ENCODE assay signal across 24 cellular contexts in genomic region chr2:88028931-88029330, GRCh38. TPM values are rescaled to one million over a fixed set of nuclear protein-coding genes. Genes with fewer than 3 reads are reported as not detected.
A peak's percentile ranks its signal among the peaks of the same experiment; 100 is the strongest.
DNase-seq lines count a peak whose midpoint lies in the region; ATAC-seq and TF ChIP-seq lines count a peak whose summit lies in the region.
"Had no signal": no experiment of that assay in that cellular context is flagged by ENCODE, and none has a peak within 500 bp of the region (broad histone marks: within the 10 kb centered on the region; RNA-seq: fewer than 3 reads in every experiment).

No MANE protein-coding gene starts in this region.

- no peaks in the 10 kb centered on the region for H3K9me3 Mint-ChIP-seq in activated naive CD4-positive, alpha-beta T cell treated with anti-CD3 and anti-CD28 coated beads, Interleukin-2, amount 50 U/mL, for 72 hours
- H3K9me3 Mint-ChIP-seq in CD4-positive, CD25-positive, alpha-beta regulatory T cell = no peaks in the 10 kb centered on the region
- no peaks in the 10 kb centered on the region for H3K9me3 Mint-ChIP-seq in activated naive CD8-positive, alpha-beta T cell treated with anti-CD3 and anti-CD28 coated beads, Interleukin-2, amount 50 U/mL, for 24 hours
- no peaks in the 10 kb centered on the region for H3K9me3 Mint-ChIP-seq in stimulated activated memory B cell treated with anti-CD40 and anti-IgM and Interleukin-4, amounts not matched to agents 10 μg/mL and 1 μg/mL and 100 μg/mL, for 72 hours
- H3K9me3 Mint-ChIP-seq: CD8-positive, alpha-beta T cell had no signal

- H3K4me1 Mint-ChIP-seq in CD4-positive, CD25-positive, alpha-beta regulatory T cell = peaks cover 11 to 19% (median 15%) of the 10 kb centered on the region in 4 donors
- peaks cover 23% of the 10 kb centered on the region for H3K4me1 Mint-ChIP-seq in activated naive CD8-positive, alpha-beta T cell treated with anti-CD3 and anti-CD28 coated beads, Interleukin-2, amount 50 U/mL, for 24 hours
- peaks cover 22% of the 10 kb centered on the region for H3K4me1 Mint-ChIP-seq in stimulated activated memory B cell treated with anti-CD40 and anti-IgM and Interleukin-4, amounts not matched to agents 10 μg/mL and 1 μg/mL and 100 μg/mL, for 72 hours

- H3K36me3 ChIP-seq in CD4-positive, CD25-positive, alpha-beta regulatory T cell (ENCODE audit: control insufficient read depth, insufficient read depth, low read length) = peaks cover 49% of the 10 kb centered on the region
- H3K36me3 ChIP-seq: BE2C had no signal

- H3K27me3 ChIP-seq in CD4-positive, CD25-positive, alpha-beta regulatory T cell (ENCODE audit: control insufficient read depth, insufficient read depth, low read length) = no peaks in the 10 kb centered on the region
- H3K27me3 ChIP-seq: BE2C; BLaER1 treated with 17β-estradiol and CSF1 and Interleukin-3, amounts not matched to agents 10 nM and 100 nM had no signal

- H3K9me3 ChIP-seq in CD4-positive, CD25-positive, alpha-beta regulatory T cell (ENCODE audit: control insufficient read depth in 2 of 2, low read length in 2 of 2) = no peaks in the 10 kb centered on the region
- H3K9me3 ChIP-seq: A549; BE2C; BLaER1 treated with 17β-estradiol and CSF1 and Interleukin-3, amounts not matched to agents 10 nM and 100 nM had no signal

- H3K4me1 ChIP-seq in CD4-positive, CD25-positive, alpha-beta regulatory T cell (ENCODE audit: control insufficient read depth, insufficient read depth, low read length, poor library complexity, severe bottlenecking) = no peaks in the 10 kb centered on the region
- H3K4me1 ChIP-seq: A549, BE2C had no signal

- no peak for DNase-seq in activated naive CD4-positive, alpha-beta T cell treated with anti-CD3 and anti-CD28 coated beads, Interleukin-2, amount 50 U/mL, for 72 hours (ENCODE audit: low spot score in 2 of 2)
- DNase-seq in activated naive CD4-positive, alpha-beta T cell treated with anti-CD3 and anti-CD28 coated beads, Interleukin-2, amount 50 U/mL, for 16 hours = no peak
- no peak for DNase-seq in CD4-positive, CD25-positive, alpha-beta regulatory T cell
- DNase-seq in activated naive CD8-positive, alpha-beta T cell treated with anti-CD3 and anti-CD28 coated beads, Interleukin-2, amount 50 U/mL, for 24 hours = no peak
- DNase-seq in NOMO-1 treated with DMSO at 0.1 percent for 48 hours (lab: John Stamatoyannopoulos, UW; ENCODE audit: unreplicated experiment) (no peak), GM20000 (ENCODE audit: low spot score) (no peak)
- DNase-seq: 8988T; ACHN; AML-193; BE2C; CD8-positive, alpha-beta T cell; DMS 273 treated with DMSO at 0.1 percent for 48 hours; DMS79; EL; GDM1; GM23248; H7; HCEC 1CT had no signal

- no peak for ATAC-seq in activated naive CD4-positive, alpha-beta T cell treated with anti-CD3 and anti-CD28 coated beads, Interleukin-2, amount 50 U/mL, for 72 hours
- no peak for ATAC-seq in CD4-positive, CD25-positive, alpha-beta regulatory T cell (ENCODE audit: low read depth in 2 of 2)
- ATAC-seq in activated naive CD8-positive, alpha-beta T cell treated with anti-CD3 and anti-CD28 coated beads, Interleukin-2, amount 50 U/mL, for 24 hours = no peak
- ATAC-seq in stimulated activated memory B cell treated with anti-CD40 and anti-IgM and Interleukin-4, amounts not matched to agents 10 μg/mL and 1 μg/mL and 100 μg/mL, for 72 hours = peak; percentile 74
- no peak for ATAC-seq in GM19328 (IDR thresholded peaks at IDR 0.05; ENCODE audit: unreplicated experiment)
- ATAC-seq: A549; CD8-positive, alpha-beta T cell; GM12878 had no signal

- H3K4me3 Mint-ChIP-seq in CD4-positive, CD25-positive, alpha-beta regulatory T cell = no peak overlapping the region
- no peak overlapping the region for H3K4me3 Mint-ChIP-seq in activated naive CD8-positive, alpha-beta T cell treated with anti-CD3 and anti-CD28 coated beads, Interleukin-2, amount 50 U/mL, for 24 hours
- no peak overlapping the region for H3K4me3 Mint-ChIP-seq in stimulated activated memory B cell treated with anti-CD40 and anti-IgM and Interleukin-4, amounts not matched to agents 10 μg/mL and 1 μg/mL and 100 μg/mL, for 72 hours
- H3K4me3 Mint-ChIP-seq: CD8-positive, alpha-beta T cell had no signal

- no peak overlapping the region for H3K4me3 ChIP-seq in CD4-positive, CD25-positive, alpha-beta regulatory T cell (ENCODE audit: low read depth, low read length)
- H3K4me3 ChIP-seq: A549, GM12878, GM23248 had no signal

- no peaks in the 10 kb centered on the region for H3K27me3 Mint-ChIP-seq in CD4-positive, CD25-positive, alpha-beta regulatory T cell
- no peaks in the 10 kb centered on the region for H3K27me3 Mint-ChIP-seq in activated naive CD8-positive, alpha-beta T cell treated with anti-CD3 and anti-CD28 coated beads, Interleukin-2, amount 50 U/mL, for 24 hours
- no peaks in the 10 kb centered on the region for H3K27me3 Mint-ChIP-seq in stimulated activated memory B cell treated with anti-CD40 and anti-IgM and Interleukin-4, amounts not matched to agents 10 μg/mL and 1 μg/mL and 100 μg/mL, for 72 hours

- TF ChIP-seq CTCF in GM20000 (IDR thresholded peaks at IDR 0.05; ENCODE audit: extremely low read depth, missing control alignments) = no peak

- peak overlapping the region; percentile 36 to 84 for H3K27ac Mint-ChIP-seq in activated naive CD4-positive, alpha-beta T cell treated with anti-CD3 and anti-CD28 coated beads, Interleukin-2, amount 50 U/mL, for 72 hours
- H3K27ac Mint-ChIP-seq in CD4-positive, CD25-positive, alpha-beta regulatory T cell = peak overlapping the region in 2 of 3 donors; percentile 10 to 38
- peak overlapping the region; percentile 22 for H3K27ac Mint-ChIP-seq in activated naive CD8-positive, alpha-beta T cell treated with anti-CD3 and anti-CD28 coated beads, Interleukin-2, amount 50 U/mL, for 24 hours
- H3K27ac Mint-ChIP-seq in stimulated activated memory B cell treated with anti-CD40 and anti-IgM and Interleukin-4, amounts not matched to agents 10 μg/mL and 1 μg/mL and 100 μg/mL, for 72 hours = peak overlapping the region; percentile 91
- H3K27ac Mint-ChIP-seq: CD8-positive, alpha-beta T cell had no signal

- peaks cover 15% of the 10 kb centered on the region in 2 donors for H3K36me3 Mint-ChIP-seq in activated naive CD4-positive, alpha-beta T cell treated with anti-CD3 and anti-CD28 coated beads, Interleukin-2, amount 50 U/mL, for 72 hours
- H3K36me3 Mint-ChIP-seq in CD4-positive, CD25-positive, alpha-beta regulatory T cell = peaks cover 33% of the 10 kb centered on the region
- H3K36me3 Mint-ChIP-seq in activated naive CD8-positive, alpha-beta T cell treated with anti-CD3 and anti-CD28 coated beads, Interleukin-2, amount 50 U/mL, for 24 hours (ENCODE audit: low read depth) = peaks cover 26% of the 10 kb centered on the region
- peaks cover 30% of the 10 kb centered on the region for H3K36me3 Mint-ChIP-seq in stimulated activated memory B cell treated with anti-CD40 and anti-IgM and Interleukin-4, amounts not matched to agents 10 μg/mL and 1 μg/mL and 100 μg/mL, for 72 hours

- H3K27ac ChIP-seq in CD4-positive, CD25-positive, alpha-beta regulatory T cell (ENCODE audit: insufficient read depth, low read length, poor library complexity, severe bottlenecking) = no peak overlapping the region
- H3K27ac ChIP-seq: A549, GM23248 had no signal

RNA-seq across cellular contexts. Expression of gene RNU2-63P, which starts 12.6 kb away (rescaled TPM):
- total RNA-seq in activated naive CD4-positive, alpha-beta T cell treated with anti-CD3 and anti-CD28 coated beads, Interleukin-2, amount 50 U/mL, for 72 hours = 10 to 100 TPM; 12.6 to 43.6 TPM
- total RNA-seq in CD4-positive, CD25-positive, alpha-beta regulatory T cell = 15.4 TPM
- 10 to 100 TPM in 2 of 4 donors, 1 to 10 TPM in 1, not detected in 1; 6.3 to 14.9 (median 10.9) TPM for polyA plus RNA-seq in CD4-positive, CD25-positive, alpha-beta regulatory T cell
- total RNA-seq: GM23248 had no signal
- polyA plus RNA-seq: GM23248, H1 had no signal

RNA-seq across cellular contexts. Expression of gene KRCC1, which starts 26.7 kb away (rescaled TPM):
- 10 to 100 TPM in 1 of 2 donors, 1 to 10 TPM in 1; 1.3 to 11.7 TPM for total RNA-seq in activated naive CD4-positive, alpha-beta T cell treated with anti-CD3 and anti-CD28 coated beads, Interleukin-2, amount 50 U/mL, for 72 hours
- total RNA-seq in CD4-positive, CD25-positive, alpha-beta regulatory T cell = 11.8 TPM
- polyA plus RNA-seq in CD4-positive, CD25-positive, alpha-beta regulatory T cell = 10 to 100 TPM; 37.1 to 41.9 (median 41.0) TPM

RNA-seq across cellular contexts. Expression of gene SMYD1, which starts 38.7 kb away (rescaled TPM):
- total RNA-seq in activated naive CD4-positive, alpha-beta T cell treated with anti-CD3 and anti-CD28 coated beads, Interleukin-2, amount 50 U/mL, for 72 hours = not detected
- total RNA-seq in CD4-positive, CD25-positive, alpha-beta regulatory T cell = not detected
- not detected for polyA plus RNA-seq in CD4-positive, CD25-positive, alpha-beta regulatory T cell
- total RNA-seq: CD8-positive, alpha-beta T cell; GM12878; GM23248; H1 had no signal
- polyA plus RNA-seq: A549, GM23248 had no signal

Comparison
In these comparisons a context has a peak if more than half of its experiments do, and no peak if none do; other contexts are left out.
1. H3K27ac Mint-ChIP-seq: peak in every context shown above with its lines; median percentile 91 in stimulated activated memory B cell treated with anti-CD40 and anti-IgM and Interleukin-4, amounts not matched to agents 10 μg/mL and 1 μg/mL and 100 μg/mL, for 72 hours; 60 in activated naive CD4-positive, alpha-beta T cell treated with anti-CD3 and anti-CD28 coated beads, Interleukin-2, amount 50 U/mL, for 72 hours; 24 in CD4-positive, CD25-positive, alpha-beta regulatory T cell; 22 in activated naive CD8-positive, alpha-beta T cell treated with anti-CD3 and anti-CD28 coated beads, Interleukin-2, amount 50 U/mL, for 24 hours.